Comparison of ENCODE assay signal across 2 cellular contexts in genomic region chr7:130906575-130906974, GRCh38.
TF ChIP-seq lines count a peak whose summit lies in the region.

No MANE protein-coding gene starts in this region.

TF ChIP-seq in HCT116, 20 proteins besides CTCF, POLR2A, EP300 and RAD21 (continued from another document):
- no peak for TF ChIP-seq MAX (IDR thresholded peaks at IDR 0.05)

TF ChIP-seq in liver, 16 proteins besides CTCF, POLR2A, EP300 and RAD21:
- TF ChIP-seq REST (IDR thresholded peaks at IDR 0.05) (no peak), FOXA2 (IDR thresholded peaks at IDR 0.05) (no peak), ATF3 (IDR thresholded peaks at IDR 0.05) (no peak), HNF4A (conservative IDR thresholded peaks at IDR 0.05) (peak; percentile 28 to 33)
